16 cellular contexts compared by ENCODE assay signal in genomic region chr12:12731785-12732184, GRCh38.
"Had no signal": no experiment of that assay in that cellular context is flagged by ENCODE, and none has a peak within 500 bp of the region (broad histone marks: within the 10 kb centered on the region; RNA-seq: fewer than 3 reads in every experiment).

No MANE protein-coding gene starts in this region.

- ATAC-seq: pancreas had no signal

- DNase-seq: activated CD4-positive, alpha-beta T cell treated with anti-CD3 and anti-CD28 coated beads, Interleukin-2, amount 50 U/mL, for 1 hour; activated naive CD8-positive, alpha-beta T cell treated with anti-CD3 and anti-CD28 coated beads, Interleukin-2, amount 10 ng/mL, durations not matched to agents 7 days and 5 days; anterior cingulate cortex; brain microvascular endothelial cell; cortex of kidney; effector CD8-positive, alpha-beta T cell; foreskin melanocyte; pancreas; sigmoid colon; spleen; SW 1271 had no signal

- H3K4me3 ChIP-seq: neural progenitor cell, pancreas, sigmoid colon, spleen, suprapubic skin had no signal

- H3K9me3 ChIP-seq: pancreas, sigmoid colon, spleen, suprapubic skin had no signal

- H3K27ac Mint-ChIP-seq: activated naive CD8-positive, alpha-beta T cell treated with anti-CD3 and anti-CD28 coated beads, Interleukin-2, amount 10 ng/mL, durations not matched to agents 7 days and 5 days; neural progenitor cell; type B pancreatic cell had no signal

- H3K27me3 ChIP-seq: brain microvascular endothelial cell, neural progenitor cell, pancreas, sigmoid colon, spleen, suprapubic skin had no signal

- H2AFZ ChIP-seq: neural progenitor cell had no signal

- H3K4me2 ChIP-seq: neural progenitor cell had no signal

- H3K36me3 ChIP-seq: brain microvascular endothelial cell, neural progenitor cell, pancreas, sigmoid colon, suprapubic skin had no signal

- H3K27me3 Mint-ChIP-seq: activated naive CD8-positive, alpha-beta T cell treated with anti-CD3 and anti-CD28 coated beads, Interleukin-2, amount 10 ng/mL, durations not matched to agents 7 days and 5 days; central memory CD8-positive, alpha-beta T cell; stimulated activated naive CD8-positive, alpha-beta T cell treated with anti-CD3 and anti-CD28 coated beads, Interleukin-15, Interleukin-2, amounts not matched to agents 100 ng/mL and 50 ng/mL, for 24 hours; type B pancreatic cell had no signal

- H3K27ac ChIP-seq: brain microvascular endothelial cell, neural progenitor cell, pancreas, sigmoid colon, spleen, suprapubic skin had no signal

- H3K4me3 Mint-ChIP-seq: activated naive CD8-positive, alpha-beta T cell treated with anti-CD3 and anti-CD28 coated beads, Interleukin-2, amount 10 ng/mL, durations not matched to agents 7 days and 5 days; central memory CD8-positive, alpha-beta T cell; neural progenitor cell; stimulated activated naive CD8-positive, alpha-beta T cell treated with anti-CD3 and anti-CD28 coated beads, Interleukin-15, Interleukin-2, amounts not matched to agents 100 ng/mL and 50 ng/mL, for 24 hours; type B pancreatic cell had no signal

- H3K9me3 Mint-ChIP-seq: activated naive CD8-positive, alpha-beta T cell treated with anti-CD3 and anti-CD28 coated beads, Interleukin-2, amount 10 ng/mL, durations not matched to agents 7 days and 5 days; central memory CD8-positive, alpha-beta T cell; neural progenitor cell; stimulated activated naive CD8-positive, alpha-beta T cell treated with anti-CD3 and anti-CD28 coated beads, Interleukin-15, Interleukin-2, amounts not matched to agents 100 ng/mL and 50 ng/mL, for 24 hours; type B pancreatic cell had no signal
